ENCODE assay signal across 14 cellular contexts in genomic region chr4:138037716-138038115, GRCh38.
A peak's percentile ranks its signal among the peaks of the same experiment; 100 is the strongest.
DNase-seq lines count a peak whose midpoint lies in the region; ATAC-seq and TF ChIP-seq lines count a peak whose summit lies in the region.
"Had no signal": no experiment of that assay in that cellular context is flagged by ENCODE, and none has a peak within 500 bp of the region (broad histone marks: within the 10 kb centered on the region; RNA-seq: fewer than 3 reads in every experiment).

No MANE protein-coding gene starts in this region.

- TF ChIP-seq CTCF in BJ (IDR thresholded peaks at IDR 0.05; ENCODE audit: insufficient read depth, low read depth, low read length): no peak
- no peak for TF ChIP-seq CTCF in Loucy (conservative IDR thresholded peaks at IDR 0.05; ENCODE audit: low read length)

- H3F3A ChIP-seq in Loucy (ENCODE audit: low read depth): no peaks in the 10 kb centered on the region

- H3K4me2 ChIP-seq in Loucy (ENCODE audit: low read depth, low read length, poor library complexity, severe bottlenecking): no peak overlapping the region

- H3K9me3 ChIP-seq in Loucy (ENCODE audit: insufficient read depth, low read depth, low read length): no peaks in the 10 kb centered on the region

- H3K36me3 Mint-ChIP-seq in immature natural killer cell: no peaks in the 10 kb centered on the region
- H3K36me3 Mint-ChIP-seq: CD4-positive, CD25-positive, alpha-beta regulatory T cell had no signal

- no peak overlapping the region for H3K4me3 Mint-ChIP-seq in immature natural killer cell
- H3K4me3 Mint-ChIP-seq: CD4-positive, CD25-positive, alpha-beta regulatory T cell had no signal

- CTCF ChIA-PET in BJ (lab: Yijun Ruan, JAX): interaction anchor here (0.9 to 9.6 kb wide), 3 partner anchors 9 to 642 kb away, joined by 3 to 147 read pairs (median 34); no protein-coding TSS in a partner anchor

- H3K27me3 Mint-ChIP-seq in immature natural killer cell (ENCODE audit: low read depth in 3 of 3): no peaks in the 10 kb centered on the region
- H3K27me3 Mint-ChIP-seq: CD4-positive, CD25-positive, alpha-beta regulatory T cell; progenitor cell of endocrine pancreas had no signal

- H3K4me3 ChIP-seq in BJ (ENCODE audit: low read depth, low read length) (no peak overlapping the region), Loucy (ENCODE audit: low read length, poor library complexity, severe bottlenecking) (no peak overlapping the region), H7 (ENCODE audit: insufficient read depth, low read depth, low read length) (no peak overlapping the region)
- H3K4me3 ChIP-seq: dorsolateral prefrontal cortex had no signal

- no peaks in the 10 kb centered on the region for H3K4me1 Mint-ChIP-seq in immature natural killer cell
- H3K4me1 Mint-ChIP-seq: CD4-positive, CD25-positive, alpha-beta regulatory T cell had no signal

- H3K36me3 ChIP-seq in BJ (ENCODE audit: control insufficient read depth, insufficient read depth, low read length) (no peaks in the 10 kb centered on the region), Loucy (ENCODE audit: insufficient read depth, low read length) (no peaks in the 10 kb centered on the region), H7 (replicated peaks; ENCODE audit: control insufficient read depth, insufficient read depth, low read length) (no peaks in the 10 kb centered on the region)

- H3K79me2 ChIP-seq in Loucy (ENCODE audit: insufficient read depth, low read length): no peaks in the 10 kb centered on the region

- H3K4me1 ChIP-seq in Loucy (ENCODE audit: insufficient read depth, low read length, poor library complexity, severe bottlenecking): no peaks in the 10 kb centered on the region

- POLR2A ChIA-PET in BJ (lab: Charles Lee): no interaction called here

- H3K27ac Mint-ChIP-seq in immature natural killer cell: no peak overlapping the region
- H3K27ac Mint-ChIP-seq: CD4-positive, CD25-positive, alpha-beta regulatory T cell; progenitor cell of endocrine pancreas had no signal

- no peak for ATAC-seq in HG03439 (IDR thresholded peaks at IDR 0.05; ENCODE audit: unreplicated experiment)

- H3K27me3 ChIP-seq in BJ (ENCODE audit: control insufficient read depth, insufficient read depth, low read length): no peaks in the 10 kb centered on the region
- H3K27me3 ChIP-seq in Loucy (ENCODE audit: insufficient read depth, low read length, poor library complexity, severe bottlenecking): no peaks in the 10 kb centered on the region
- no peaks in the 10 kb centered on the region for H3K27me3 ChIP-seq in H7 (ENCODE audit: control insufficient read depth, insufficient read depth, low read length)
- H3K27me3 ChIP-seq: dorsolateral prefrontal cortex had no signal

- no peaks in the 10 kb centered on the region for H4K20me1 ChIP-seq in Loucy (ENCODE audit: insufficient read depth, low read length, poor library complexity, severe bottlenecking)

- H3K9me2 ChIP-seq in Loucy (replicated peaks; ENCODE audit: low read depth, low read length): no peaks in the 10 kb centered on the region

- H2AFZ ChIP-seq in Loucy (ENCODE audit: low read length): peak overlapping the region; percentile 45; the same call in 1 of the 2 replicates

- DNase-seq in BJ (ENCODE audit: low read depth) (peak; percentile 35), epidermal melanocyte (ENCODE audit: insufficient read length, low spot score) (peak; percentile 27), myocyte (ENCODE audit: low read depth) (peak; percentile 90), NCI-H446 (lab: John Stamatoyannopoulos, UW) (no peak), H7 (no peak), immature natural killer cell (no peak)
- DNase-seq: activated CD8-positive, alpha-beta memory T cell treated with anti-CD3 and anti-CD28 coated beads for 24 hours; activated effector memory CD4-positive, alpha-beta T cell treated with Interleukin-2 at 50 U/mL for 16 hours; CD4-positive, CD25-positive, alpha-beta regulatory T cell; dorsolateral prefrontal cortex; foreskin melanocyte had no signal

- H3K9ac ChIP-seq in Loucy (ENCODE audit: low read depth, low read length, poor library complexity, severe bottlenecking): no peak overlapping the region

- no peaks in the 10 kb centered on the region for H3K9me3 Mint-ChIP-seq in immature natural killer cell

Comparison
In these comparisons a context has a peak if more than half of its experiments do, and no peak if none do; other contexts are left out.
1. DNase-seq: peak in BJ (single experiment), epidermal melanocyte (single experiment) and myocyte (single experiment); none in NCI-H446 (0 of 2), H7 (single experiment) and immature natural killer cell (0 of 3).